17 cellular contexts compared by ENCODE assay signal in genomic region chr4:111761531-111761930, GRCh38.
"Had no signal": no experiment of that assay in that cellular context is flagged by ENCODE, and none has a peak within 500 bp of the region (broad histone marks: within the 10 kb centered on the region; RNA-seq: fewer than 3 reads in every experiment).

No MANE protein-coding gene starts in this region.

- H3K27ac ChIP-seq: colonic mucosa, gastrocnemius medialis, heart right ventricle, ovary, stomach, vagina had no signal

- H3K9me3 ChIP-seq: colonic mucosa, gastrocnemius medialis, ovary, vagina had no signal

- H3K36me3 ChIP-seq: colonic mucosa, gastrocnemius medialis, heart right ventricle, ovary, stomach, vagina had no signal

- ATAC-seq: activated T-cell treated with anti-CD3 and anti-CD28 coated beads, Interleukin-2, amount 50 U/mL, for 4 hours; gastrocnemius medialis; heart right ventricle; left lobe of liver had no signal

- DNase-seq: activated CD4-positive, alpha-beta memory T cell treated with anti-CD3 and anti-CD28 coated beads for 36 hours; activated CD4-positive, alpha-beta T cell treated with anti-CD3 and anti-CD28 coated beads for 1 hour; activated gamma-delta T cell; activated naive CD8-positive, alpha-beta T cell treated with anti-CD3 and anti-CD28 coated beads for 36 hours; activated T-cell treated with anti-CD3 and anti-CD28 coated beads, Interleukin-2, amount 50 U/mL, for 4 hours; anterior cingulate cortex; colonic mucosa; gastrocnemius medialis; heart right ventricle; nephron progenitor cell; ovary; stimulated activated CD4-positive, alpha-beta T cell treated with anti-CD3 and anti-CD28 coated beads, Interleukin-15, amount 100 ng/mL, for 24 hours; stimulated activated CD4-positive, alpha-beta T cell treated with anti-CD3 and anti-CD28 coated beads, Interleukin-4, amount 100 ng/mL, for 4 hours; stomach; T-helper 2 cell had no signal

- H3K27me3 ChIP-seq: colonic mucosa, gastrocnemius medialis, heart right ventricle, ovary, stomach, vagina had no signal

- H3K4me1 ChIP-seq: colonic mucosa, gastrocnemius medialis, heart right ventricle, vagina had no signal

- H3K4me3 ChIP-seq: colonic mucosa, gastrocnemius medialis, heart right ventricle, ovary, stomach, vagina had no signal
